ENCODE assay signal across 31 cellular contexts in genomic region chr1:198472997-198473396, GRCh38.
"Had no signal": no experiment of that assay in that cellular context is flagged by ENCODE, and none has a peak within 500 bp of the region (broad histone marks: within the 10 kb centered on the region; RNA-seq: fewer than 3 reads in every experiment).

No MANE protein-coding gene starts in this region.

- H3K27ac ChIP-seq: ascending aorta, breast epithelium, cardiac muscle cell, colonic mucosa, epithelial cell of prostate, esophagus squamous epithelium, gastroesophageal sphincter, heart right ventricle, hepatocyte, VCaP had no signal

- H3K4me3 ChIP-seq: ascending aorta, breast epithelium, cardiac muscle cell, colonic mucosa, esophagus squamous epithelium, gastroesophageal sphincter, heart right ventricle, hepatocyte had no signal

- FAIRE-seq: endometrium, endothelial cell of umbilical vein, TTC549 had no signal

- ATAC-seq: activated CD8-positive, alpha-beta T cell treated with anti-CD3 and anti-CD28 coated beads for 36 hours; activated naive CD4-positive, alpha-beta T cell treated with anti-CD3 and anti-CD28 coated beads, Interleukin-2, amount 50 U/mL, for 72 hours; activated T-cell treated with anti-CD3 and anti-CD28 coated beads, Interleukin-2, amount 50 U/mL, for 4 hours; gastroesophageal sphincter; heart right ventricle; WTC11 had no signal

- H2AFZ ChIP-seq: hepatocyte had no signal

- H3K9me3 ChIP-seq: ascending aorta, breast epithelium, colonic mucosa, esophagus squamous epithelium had no signal

- H3K36me3 ChIP-seq: ascending aorta, breast epithelium, cardiac muscle cell, colonic mucosa, esophagus squamous epithelium, gastroesophageal sphincter, heart right ventricle had no signal

- H3K79me2 ChIP-seq: hepatocyte had no signal

- DNase-seq: activated CD4-positive, alpha-beta T cell treated with anti-CD3 and anti-CD28 coated beads for 1 hour; activated CD4-positive, alpha-beta T cell treated with anti-CD3 and anti-CD28 coated beads for 4 hours; activated CD4-positive, alpha-beta T cell treated with anti-CD3 and anti-CD28 coated beads, Interleukin-2, amount 50 U/mL, for 1 hour; activated CD4-positive, alpha-beta T cell treated with anti-CD3 and anti-CD28 coated beads, Interleukin-2, amount 50 U/mL, for 48 hours; activated CD8-positive, alpha-beta memory T cell treated with anti-CD3 and anti-CD28 coated beads for 24 hours; activated CD8-positive, alpha-beta T cell treated with anti-CD3 and anti-CD28 coated beads for 36 hours; activated gamma-delta T cell; activated naive CD4-positive, alpha-beta T cell; activated naive CD4-positive, alpha-beta T cell treated with anti-CD3 and anti-CD28 coated beads, Interleukin-2, amount 10 ng/mL, durations not matched to agents 7 days and 5 days; activated naive CD8-positive, alpha-beta T cell treated with anti-CD3 and anti-CD28 coated beads, Interleukin-2, amount 10 ng/mL, durations not matched to agents 7 days and 5 days; activated T-cell treated with anti-CD3 and anti-CD28 coated beads, Interleukin-2, amount 50 U/mL, for 4 hours; central memory CD4-positive, alpha-beta T cell; cerebellar nuclear complex; colonic mucosa; effector CD8-positive, alpha-beta T cell; esophagus squamous epithelium; foreskin melanocyte; heart right ventricle; T-helper 2 cell had no signal

- H3K4me2 ChIP-seq: hepatocyte had no signal

- H3K4me1 ChIP-seq: ascending aorta, breast epithelium, colonic mucosa, esophagus squamous epithelium, gastroesophageal sphincter, heart right ventricle had no signal

- H3K27me3 ChIP-seq: ascending aorta, breast epithelium, cardiac muscle cell, colonic mucosa, esophagus squamous epithelium, gastroesophageal sphincter, heart right ventricle, hepatocyte had no signal
